Comparison of ENCODE assay signal across 19 cellular contexts in the genomic region with DNA sequence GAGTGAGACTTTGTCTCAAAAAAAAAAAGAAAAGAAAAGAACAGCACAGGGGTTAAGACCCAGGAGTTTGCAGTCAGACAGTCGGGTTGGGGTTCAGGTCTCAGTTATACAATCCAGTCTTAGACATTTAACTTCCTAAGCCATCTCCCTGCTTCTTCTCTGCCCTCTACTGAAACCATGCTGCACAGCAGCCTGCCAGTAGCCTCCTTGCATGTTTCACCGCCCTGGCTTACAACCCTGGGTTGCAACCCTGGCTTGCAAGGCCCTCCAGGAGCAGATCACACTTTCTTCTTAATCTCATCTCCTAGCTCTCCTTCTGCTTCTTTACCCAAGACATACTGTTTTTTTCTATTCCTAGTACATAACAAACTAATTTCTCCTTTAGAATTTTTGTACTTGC. TPM values are rescaled to one million over a fixed set of nuclear protein-coding genes. Genes with fewer than 3 reads are reported as not detected.
A peak's percentile ranks its signal among the peaks of the same experiment; 100 is the strongest.
DNase-seq lines count a peak whose midpoint lies in the region; ATAC-seq, FAIRE-seq and TF ChIP-seq lines count a peak whose summit lies in the region.
"Had no signal": no experiment of that assay in that cellular context is flagged by ENCODE, and none has a peak within 500 bp of the region (broad histone marks: within the 10 kb centered on the region; RNA-seq: fewer than 3 reads in every experiment).

No MANE protein-coding gene starts in this region.

- no peak for TF ChIP-seq EP300 in HepG2 (IDR thresholded peaks at IDR 0.05; ENCODE audit: low read depth in 2 of 2, low read length in 2 of 2)
- no peak for TF ChIP-seq EP300 in HepG2 (CRISPR knock-in tag; IDR thresholded peaks at IDR 0.05; ENCODE audit: borderline replicate concordance)

- H3K27me3 ChIP-seq in HepG2 (ENCODE audit: control insufficient read depth in 1 of 2, insufficient read depth in 2 of 2, low read length in 2 of 2), result no peaks in the 10 kb centered on the region
- H3K27me3 ChIP-seq: right lobe of liver, tibial nerve had no signal

- no peak for TF ChIP-seq RAD21 in HepG2 (CRISPR knock-in tag; IDR thresholded peaks at IDR 0.05)

- no peaks in the 10 kb centered on the region for H3K27me3 Mint-ChIP-seq in activated CD4-positive, alpha-beta T cell treated with anti-CD3 and anti-CD28 coated beads for 36 hours
- H3K27me3 Mint-ChIP-seq in activated naive CD8-positive, alpha-beta T cell treated with anti-CD3 and anti-CD28 coated beads, Interleukin-2, amount 10 ng/mL, durations not matched to agents 7 days and 5 days, result no peaks in the 10 kb centered on the region
- H3K27me3 Mint-ChIP-seq: central memory CD8-positive, alpha-beta T cell had no signal

- no peak for FAIRE-seq in HepG2 (lab: Jason Lieb, UNC)
- FAIRE-seq: endothelial cell of umbilical vein, GM19239 had no signal

- no peak overlapping the region for H3K4me2 ChIP-seq in HepG2 (ENCODE audit: low read depth, low read length)

- POLR2A ChIA-PET in activated CD4-positive, alpha-beta T cell treated with anti-CD3 and anti-CD28 coated beads for 36 hours (lab: Charles Lee), result no interaction called here
- POLR2A ChIA-PET in activated naive CD8-positive, alpha-beta T cell treated with anti-CD3 and anti-CD28 coated beads, Interleukin-2, amount 10 ng/mL, durations not matched to agents 7 days and 5 days (lab: Charles Lee), result interaction anchor here (1.3 kb wide), 1 partner anchor 37 kb away, joined by 3 read pairs; a partner anchor contains a TSS
- POLR2A ChIA-PET in HepG2 (lab: Yijun Ruan, JAX), result interaction anchor here (1.1 to 1.6 kb wide), 2 partner anchors 10 to 19 kb away, joined by 3 to 4 read pairs; a partner anchor contains a TSS

- H3K27ac Mint-ChIP-seq in activated CD4-positive, alpha-beta T cell treated with anti-CD3 and anti-CD28 coated beads for 36 hours, result peak overlapping the region; percentile 55
- peak overlapping the region; percentile 66 for H3K27ac Mint-ChIP-seq in activated naive CD8-positive, alpha-beta T cell treated with anti-CD3 and anti-CD28 coated beads, Interleukin-2, amount 10 ng/mL, durations not matched to agents 7 days and 5 days

- H3K4me3 ChIP-seq in HepG2 (replicated peaks in 1 of 3; ENCODE audit: insufficient read depth in 1 of 3, low read depth in 2 of 3, low read length in 3 of 3), result no peak overlapping the region
- H3K4me3 ChIP-seq: right lobe of liver, tibial nerve had no signal

- H3K9me3 Mint-ChIP-seq in activated CD4-positive, alpha-beta T cell treated with anti-CD3 and anti-CD28 coated beads for 36 hours (ENCODE audit: low read depth), result no peaks in the 10 kb centered on the region
- H3K9me3 Mint-ChIP-seq in activated naive CD8-positive, alpha-beta T cell treated with anti-CD3 and anti-CD28 coated beads, Interleukin-2, amount 10 ng/mL, durations not matched to agents 7 days and 5 days, result no peaks in the 10 kb centered on the region
- H3K9me3 Mint-ChIP-seq: central memory CD8-positive, alpha-beta T cell had no signal

- BruUV-seq in HepG2 (replicated peaks; lab: Mats Ljungman, UMichigan), result no TSS peak

- H3K4me3 Mint-ChIP-seq in activated CD4-positive, alpha-beta T cell treated with anti-CD3 and anti-CD28 coated beads for 36 hours, result no peak overlapping the region
- H3K4me3 Mint-ChIP-seq in activated naive CD8-positive, alpha-beta T cell treated with anti-CD3 and anti-CD28 coated beads, Interleukin-2, amount 10 ng/mL, durations not matched to agents 7 days and 5 days, result no peak overlapping the region
- H3K4me3 Mint-ChIP-seq: central memory CD8-positive, alpha-beta T cell had no signal

- H3K36me3 Mint-ChIP-seq in activated CD4-positive, alpha-beta T cell treated with anti-CD3 and anti-CD28 coated beads for 36 hours (ENCODE audit: low read depth), result peaks cover 52% of the 10 kb centered on the region
- peaks cover 31% of the 10 kb centered on the region for H3K36me3 Mint-ChIP-seq in activated naive CD8-positive, alpha-beta T cell treated with anti-CD3 and anti-CD28 coated beads, Interleukin-2, amount 10 ng/mL, durations not matched to agents 7 days and 5 days

- CTCF ChIA-PET in activated CD4-positive, alpha-beta T cell treated with anti-CD3 and anti-CD28 coated beads for 36 hours (lab: Charles Lee), result interaction anchor here (0.5 kb wide), 1 partner anchor 17 kb away, joined by 3 read pairs; no protein-coding TSS in a partner anchor
- CTCF ChIA-PET in HepG2 (lab: Yijun Ruan, JAX; ENCODE audit: low intra/inter-chr PET ratio, low total read pairs), result no interaction called here

- TF ChIP-seq POLR2A in HepG2 (IDR thresholded peaks at IDR 0.05; ENCODE audit: insufficient read depth in 1 of 2, low read depth in 2 of 2, low read length in 2 of 2), result 0 out of 4 replicates have a peak, but pooled peaks of 1 of the 2 experiments have one; percentile 20

- WGBS in HepG2 (ENCODE audit: low lambda C conversion rate), result 95% methylated on average over 2 of the region's 2 CpGs

- no peak for DNase-seq in activated CD4-positive, alpha-beta T cell treated with anti-CD3 and anti-CD28 coated beads for 36 hours
- DNase-seq in activated CD4-positive, alpha-beta T cell treated with anti-CD3 and anti-CD28 coated beads for 48 hours, result no peak
- DNase-seq in NAMALWA (ENCODE audit: low spot score) (peak; percentile 47), HepG2 (ENCODE audit: low spot score) (no peak), CD1c-positive myeloid dendritic cell (ENCODE audit: extremely low spot score) (no peak)
- DNase-seq in activated naive CD8-positive, alpha-beta T cell treated with anti-CD3 and anti-CD28 coated beads, Interleukin-2, amount 10 ng/mL, durations not matched to agents 7 days and 5 days, result no peak
- DNase-seq: activated CD8-positive, alpha-beta memory T cell treated with anti-CD3 and anti-CD28 coated beads, Interleukin-2, amount 50 U/mL, for 48 hours; COR-L47; GF-D8; glutamatergic neuron; mesenchymal stem cell; NCI-H1048; right lobe of liver had no signal

- H3K9ac ChIP-seq in HepG2 (ENCODE audit: insufficient read depth, low read depth, low read length), result no peak overlapping the region

- H3K4me1 Mint-ChIP-seq in activated CD4-positive, alpha-beta T cell treated with anti-CD3 and anti-CD28 coated beads for 36 hours, result peaks cover 6% of the 10 kb centered on the region
- peaks cover 4% of the 10 kb centered on the region for H3K4me1 Mint-ChIP-seq in activated naive CD8-positive, alpha-beta T cell treated with anti-CD3 and anti-CD28 coated beads, Interleukin-2, amount 10 ng/mL, durations not matched to agents 7 days and 5 days

- H2AFZ ChIP-seq in HepG2 (ENCODE audit: low read length), result no peak overlapping the region

- TF ChIP-seq CTCF in HepG2 (CRISPR knock-in tag; IDR thresholded peaks at IDR 0.05), result peak; percentile 17; the same call in 1 of the 2 replicates

- no peaks in the 10 kb centered on the region for H4K20me1 ChIP-seq in HepG2 (ENCODE audit: insufficient read depth, low read length)

- no peaks in the 10 kb centered on the region for H3K9me3 ChIP-seq in HepG2 (ENCODE audit: low read length)
- H3K9me3 ChIP-seq: right lobe of liver, tibial nerve had no signal

- H3K4me1 ChIP-seq in HepG2 (ENCODE audit: insufficient read depth, low read length), result peaks cover under 1% of the 10 kb centered on the region; the same call in 1 of the 2 replicates
- H3K4me1 ChIP-seq: right lobe of liver, tibial nerve had no signal

- peak; percentile 47 for ATAC-seq in activated CD4-positive, alpha-beta T cell treated with anti-CD3 and anti-CD28 coated beads for 36 hours
- peak; percentile 40 for ATAC-seq in activated naive CD8-positive, alpha-beta T cell treated with anti-CD3 and anti-CD28 coated beads, Interleukin-2, amount 10 ng/mL, durations not matched to agents 7 days and 5 days (ENCODE audit: low read depth)
- ATAC-seq in HepG2 (peak; percentile 27; the same call in 1 of the 3 replicates), HG02623 (IDR thresholded peaks at IDR 0.05; ENCODE audit: unreplicated experiment) (no peak), GM21367 (IDR thresholded peaks at IDR 0.05; ENCODE audit: unreplicated experiment) (no peak)

- intact Hi-C loops in activated CD4-positive, alpha-beta T cell treated with anti-CD3 and anti-CD28 coated beads for 36 hours (cut with DNase I, micrococcal nuclease), result no loop called here
- intact Hi-C loops in HepG2 (cut with micrococcal nuclease; ENCODE audit: unreplicated experiment), result no loop called here

- H3K27ac ChIP-seq in HepG2 (ENCODE audit: extremely low read length, insufficient read depth, low read length), result no peak overlapping the region
- H3K27ac ChIP-seq: right lobe of liver, tibial nerve had no signal

- in situ Hi-C loops in HepG2 (cut with HindIII; ENCODE audit: extremely low pct_ligation_motif_present, low pct_unique_long_range_greater_than_20kb), result no loop called here

- H3K36me3 ChIP-seq in HepG2 (replicated peaks in 1 of 2; ENCODE audit: control insufficient read depth in 1 of 2, insufficient read depth in 2 of 2, low read length in 2 of 2), result peaks cover 41 to 74% of the 10 kb centered on the region in 2 experiments

- no peaks in the 10 kb centered on the region for H3K79me2 ChIP-seq in HepG2 (ENCODE audit: insufficient read depth, low read length)

RNA-seq across cellular contexts. Expression of a gene that starts 5.9 kb away (rescaled TPM):
- 10 to 100 TPM; 48.7 to 57.5 TPM for total RNA-seq in activated CD4-positive, alpha-beta T cell treated with anti-CD3 and anti-CD28 coated beads for 36 hours
- 10 to 100 TPM; 76.1 to 87.0 TPM for total RNA-seq in activated naive CD8-positive, alpha-beta T cell treated with anti-CD3 and anti-CD28 coated beads, Interleukin-2, amount 10 ng/mL, durations not matched to agents 7 days and 5 days
- 8.4 and 21.3 TPM in 2 replicates for total RNA-seq in HepG2 (2016; rRNA removed; fragmentation: Illumina TruSeq; extraction: Trizol)
- total RNA-seq in HepG2 (2016; cell fraction: cytosol; rRNA removed; fragmentation: Illumina TruSeq; extraction: Trizol; ENCODE audit: low read depth), result 7.6 and 8.5 TPM in 2 replicates
- 7.2 and 20.6 TPM in 2 replicates for total RNA-seq in HepG2 (2016; cell fraction: insoluble cytoplasmic fraction; rRNA removed; fragmentation: Illumina TruSeq; extraction: Trizol)
- 12.5 and 15.3 TPM in 2 replicates for total RNA-seq in HepG2 (2016; cell fraction: membrane; rRNA removed; fragmentation: Illumina TruSeq; extraction: Trizol)
- 17.4 and 18.9 TPM in 2 replicates for total RNA-seq in HepG2 (2016; cell fraction: nucleus; rRNA removed; fragmentation: Illumina TruSeq; extraction: Trizol)
- 26.1 and 40.4 TPM in 2 replicates for polyA plus RNA-seq in HepG2 (2011; rRNA removed)
- 30.3 and 46.6 TPM in 2 replicates for polyA plus RNA-seq in HepG2 (2011; cell fraction: cytosol; rRNA removed)
- polyA plus RNA-seq in HepG2 (2011; cell fraction: nucleus; rRNA removed), result 51.0 and 53.9 TPM in 2 replicates
- 10.7 and 25.1 TPM in 2 replicates for polyA plus RNA-seq in HepG2 (2012)
- polyA plus RNA-seq in HepG2 (2016; cell fraction: cytosol; fragmentation: Illumina TruSeq; extraction: Trizol; ENCODE audit: low read depth), result 9.0 and 11.1 TPM in 2 replicates
- polyA plus RNA-seq in HepG2 (2016; cell fraction: insoluble cytoplasmic fraction; fragmentation: Illumina TruSeq; extraction: Trizol; ENCODE audit: low read depth), result 9.2 and 10.9 TPM in 2 replicates
- 12.7 and 14.3 TPM in 2 replicates for polyA plus RNA-seq in HepG2 (2016; cell fraction: membrane; fragmentation: Illumina TruSeq; extraction: Trizol; ENCODE audit: low read depth)
- 47.6 and 51.7 TPM in 2 replicates for polyA plus RNA-seq in HepG2 (2016; cell fraction: nucleus; fragmentation: Illumina TruSeq; extraction: Trizol; ENCODE audit: insufficient read depth, low read depth)
- 21.5 and 23.9 TPM in 2 replicates for polyA minus RNA-seq in HepG2 (2011; rRNA and poly(A)+ RNA removed; ENCODE audit: low replicate concordance)
- polyA minus RNA-seq in HepG2 (2011; cell fraction: cytosol; rRNA and poly(A)+ RNA removed), result 14.7 and 15.0 TPM in 2 replicates
- 4.8 and 5.2 TPM in 2 replicates for polyA minus RNA-seq in HepG2 (2011; cell fraction: nucleus; rRNA and poly(A)+ RNA removed)

RNA-seq across cellular contexts. Expression of a gene that starts 14.7 kb away (rescaled TPM):
- total RNA-seq in activated CD4-positive, alpha-beta T cell treated with anti-CD3 and anti-CD28 coated beads for 36 hours, result 1 to 10 TPM; 1.5 to 1.9 TPM
- total RNA-seq in activated naive CD8-positive, alpha-beta T cell treated with anti-CD3 and anti-CD28 coated beads, Interleukin-2, amount 10 ng/mL, durations not matched to agents 7 days and 5 days, result 1 to 10 TPM; 1.4 to 2.4 TPM
- total RNA-seq in HepG2 (2016; rRNA removed; fragmentation: Illumina TruSeq; extraction: Trizol), result 1.8 and 2.4 TPM in 2 replicates
- total RNA-seq in HepG2 (2016; cell fraction: cytosol; rRNA removed; fragmentation: Illumina TruSeq; extraction: Trizol; ENCODE audit: low read depth), result 2.8 and 4.2 TPM in 2 replicates
- 2.9 and 3.2 TPM in 2 replicates for total RNA-seq in HepG2 (2016; cell fraction: insoluble cytoplasmic fraction; rRNA removed; fragmentation: Illumina TruSeq; extraction: Trizol)
- total RNA-seq in HepG2 (2016; cell fraction: membrane; rRNA removed; fragmentation: Illumina TruSeq; extraction: Trizol), result 2.5 and 3.7 TPM in 2 replicates
- total RNA-seq in HepG2 (2016; cell fraction: nucleus; rRNA removed; fragmentation: Illumina TruSeq; extraction: Trizol), result 1.0 and 2.0 TPM in 2 replicates
- polyA plus RNA-seq in HepG2 (2011; rRNA removed), result 1.2 and 1.6 TPM in 2 replicates
- 1.3 and 1.4 TPM in 2 replicates for polyA plus RNA-seq in HepG2 (2011; cell fraction: cytosol; rRNA removed)
- polyA plus RNA-seq in HepG2 (2011; cell fraction: nucleus; rRNA removed), result 1.5 and 1.6 TPM in 2 replicates
- polyA plus RNA-seq in HepG2 (2012), result 1.0 and 1.8 TPM in 2 replicates
- polyA plus RNA-seq in HepG2 (2016; cell fraction: cytosol; fragmentation: Illumina TruSeq; extraction: Trizol; ENCODE audit: low read depth), result 3.0 and 3.4 TPM in 2 replicates
- polyA plus RNA-seq in HepG2 (2016; cell fraction: insoluble cytoplasmic fraction; fragmentation: Illumina TruSeq; extraction: Trizol; ENCODE audit: low read depth), result 1.7 and 1.9 TPM in 2 replicates
- 4.9 and 5.0 TPM in 2 replicates for polyA plus RNA-seq in HepG2 (2016; cell fraction: membrane; fragmentation: Illumina TruSeq; extraction: Trizol; ENCODE audit: low read depth)
- polyA plus RNA-seq in HepG2 (2016; cell fraction: nucleus; fragmentation: Illumina TruSeq; extraction: Trizol; ENCODE audit: insufficient read depth, low read depth), result 1.8 and 3.1 TPM in 2 replicates
- polyA minus RNA-seq in HepG2 (2011; rRNA and poly(A)+ RNA removed; ENCODE audit: low replicate concordance), result 0.92 and 3.5 TPM in 2 replicates
- polyA minus RNA-seq in HepG2 (2011; cell fraction: cytosol; rRNA and poly(A)+ RNA removed), result not detected in 2 replicates
- 0.39 TPM in 1 of 2 replicates, not detected in the other for polyA minus RNA-seq in HepG2 (2011; cell fraction: nucleus; rRNA and poly(A)+ RNA removed)

RNA-seq across cellular contexts. Expression of a gene that starts 15.1 kb away (rescaled TPM):
- total RNA-seq in activated CD4-positive, alpha-beta T cell treated with anti-CD3 and anti-CD28 coated beads for 36 hours, result 100 to 1,000 TPM; 101 to 112 TPM
- total RNA-seq in activated naive CD8-positive, alpha-beta T cell treated with anti-CD3 and anti-CD28 coated beads, Interleukin-2, amount 10 ng/mL, durations not matched to agents 7 days and 5 days, result 100 to 1,000 TPM; 183 to 185 TPM
- 4.6 and 10.6 TPM in 2 replicates for total RNA-seq in HepG2 (2016; rRNA removed; fragmentation: Illumina TruSeq; extraction: Trizol)
- total RNA-seq in HepG2 (2016; cell fraction: cytosol; rRNA removed; fragmentation: Illumina TruSeq; extraction: Trizol; ENCODE audit: low read depth), result 5.0 and 5.5 TPM in 2 replicates
- 4.2 and 9.0 TPM in 2 replicates for total RNA-seq in HepG2 (2016; cell fraction: insoluble cytoplasmic fraction; rRNA removed; fragmentation: Illumina TruSeq; extraction: Trizol)
- 4.8 and 7.0 TPM in 2 replicates for total RNA-seq in HepG2 (2016; cell fraction: membrane; rRNA removed; fragmentation: Illumina TruSeq; extraction: Trizol)
- 9.2 and 9.5 TPM in 2 replicates for total RNA-seq in HepG2 (2016; cell fraction: nucleus; rRNA removed; fragmentation: Illumina TruSeq; extraction: Trizol)
- 12.3 and 16.6 TPM in 2 replicates for polyA plus RNA-seq in HepG2 (2011; rRNA removed)
- 7.8 and 7.9 TPM in 2 replicates for polyA plus RNA-seq in HepG2 (2011; cell fraction: cytosol; rRNA removed)
- polyA plus RNA-seq in HepG2 (2011; cell fraction: nucleus; rRNA removed), result 105 and 119 TPM in 2 replicates
- 14.9 and 16.7 TPM in 2 replicates for polyA plus RNA-seq in HepG2 (2012)
- polyA plus RNA-seq in HepG2 (2016; cell fraction: cytosol; fragmentation: Illumina TruSeq; extraction: Trizol; ENCODE audit: low read depth), result 1.3 and 2.0 TPM in 2 replicates
- 6.5 and 7.1 TPM in 2 replicates for polyA plus RNA-seq in HepG2 (2016; cell fraction: insoluble cytoplasmic fraction; fragmentation: Illumina TruSeq; extraction: Trizol; ENCODE audit: low read depth)
- polyA plus RNA-seq in HepG2 (2016; cell fraction: membrane; fragmentation: Illumina TruSeq; extraction: Trizol; ENCODE audit: low read depth), result 2.2 and 2.5 TPM in 2 replicates
- 33.3 and 38.2 TPM in 2 replicates for polyA plus RNA-seq in HepG2 (2016; cell fraction: nucleus; fragmentation: Illumina TruSeq; extraction: Trizol; ENCODE audit: insufficient read depth, low read depth)
- polyA minus RNA-seq in HepG2 (2011; rRNA and poly(A)+ RNA removed; ENCODE audit: low replicate concordance), result 14.6 and 43.9 TPM in 2 replicates
- 3.8 and 6.3 TPM in 2 replicates for polyA minus RNA-seq in HepG2 (2011; cell fraction: cytosol; rRNA and poly(A)+ RNA removed)
- polyA minus RNA-seq in HepG2 (2011; cell fraction: nucleus; rRNA and poly(A)+ RNA removed), result 11.2 and 14.0 TPM in 2 replicates

RNA-seq across cellular contexts. Expression of a gene that starts 18.7 kb away (rescaled TPM):
- 100 to 1,000 TPM; 208 to 218 TPM for total RNA-seq in activated CD4-positive, alpha-beta T cell treated with anti-CD3 and anti-CD28 coated beads for 36 hours
- total RNA-seq in activated naive CD8-positive, alpha-beta T cell treated with anti-CD3 and anti-CD28 coated beads, Interleukin-2, amount 10 ng/mL, durations not matched to agents 7 days and 5 days, result 100 to 1,000 TPM; 291 to 300 TPM
- 50.8 and 99.5 TPM in 2 replicates for total RNA-seq in HepG2 (2016; rRNA removed; fragmentation: Illumina TruSeq; extraction: Trizol)
- total RNA-seq in HepG2 (2016; cell fraction: cytosol; rRNA removed; fragmentation: Illumina TruSeq; extraction: Trizol; ENCODE audit: low read depth), result 18.3 and 19.8 TPM in 2 replicates
- 46.6 and 104 TPM in 2 replicates for total RNA-seq in HepG2 (2016; cell fraction: insoluble cytoplasmic fraction; rRNA removed; fragmentation: Illumina TruSeq; extraction: Trizol)
- total RNA-seq in HepG2 (2016; cell fraction: membrane; rRNA removed; fragmentation: Illumina TruSeq; extraction: Trizol), result 21.5 and 23.9 TPM in 2 replicates
- total RNA-seq in HepG2 (2016; cell fraction: nucleus; rRNA removed; fragmentation: Illumina TruSeq; extraction: Trizol), result 119 and 139 TPM in 2 replicates
- 234 and 251 TPM in 2 replicates for polyA plus RNA-seq in HepG2 (2011; rRNA removed)
- 182 and 204 TPM in 2 replicates for polyA plus RNA-seq in HepG2 (2011; cell fraction: cytosol; rRNA removed)
- polyA plus RNA-seq in HepG2 (2011; cell fraction: nucleus; rRNA removed), result 334 and 348 TPM in 2 replicates
- polyA plus RNA-seq in HepG2 (2012), result 166 and 170 TPM in 2 replicates
- polyA plus RNA-seq in HepG2 (2016; cell fraction: cytosol; fragmentation: Illumina TruSeq; extraction: Trizol; ENCODE audit: low read depth), result 8.2 and 9.2 TPM in 2 replicates
- 45.4 and 52.0 TPM in 2 replicates for polyA plus RNA-seq in HepG2 (2016; cell fraction: insoluble cytoplasmic fraction; fragmentation: Illumina TruSeq; extraction: Trizol; ENCODE audit: low read depth)
- polyA plus RNA-seq in HepG2 (2016; cell fraction: membrane; fragmentation: Illumina TruSeq; extraction: Trizol; ENCODE audit: low read depth), result 16.1 and 19.6 TPM in 2 replicates
- 244 and 254 TPM in 2 replicates for polyA plus RNA-seq in HepG2 (2016; cell fraction: nucleus; fragmentation: Illumina TruSeq; extraction: Trizol; ENCODE audit: insufficient read depth, low read depth)
- polyA minus RNA-seq in HepG2 (2011; rRNA and poly(A)+ RNA removed; ENCODE audit: low replicate concordance), result 322 and 641 TPM in 2 replicates
- 125 and 143 TPM in 2 replicates for polyA minus RNA-seq in HepG2 (2011; cell fraction: cytosol; rRNA and poly(A)+ RNA removed)
- 121 and 126 TPM in 2 replicates for polyA minus RNA-seq in HepG2 (2011; cell fraction: nucleus; rRNA and poly(A)+ RNA removed)

RNA-seq across cellular contexts. Expression of a gene that starts 25.4 kb away (rescaled TPM):
- total RNA-seq in activated CD4-positive, alpha-beta T cell treated with anti-CD3 and anti-CD28 coated beads for 36 hours, result 10 to 100 TPM; 26.0 to 29.9 TPM
- total RNA-seq in activated naive CD8-positive, alpha-beta T cell treated with anti-CD3 and anti-CD28 coated beads, Interleukin-2, amount 10 ng/mL, durations not matched to agents 7 days and 5 days, result 10 to 100 TPM; 30.1 to 30.2 TPM
- total RNA-seq in HepG2 (2016; rRNA removed; fragmentation: Illumina TruSeq; extraction: Trizol), result 11.3 and 13.2 TPM in 2 replicates
- total RNA-seq in HepG2 (2016; cell fraction: cytosol; rRNA removed; fragmentation: Illumina TruSeq; extraction: Trizol; ENCODE audit: low read depth), result 1.1 TPM in 2 replicates
- 11.6 and 12.7 TPM in 2 replicates for total RNA-seq in HepG2 (2016; cell fraction: insoluble cytoplasmic fraction; rRNA removed; fragmentation: Illumina TruSeq; extraction: Trizol)
- 4.6 and 5.3 TPM in 2 replicates for total RNA-seq in HepG2 (2016; cell fraction: membrane; rRNA removed; fragmentation: Illumina TruSeq; extraction: Trizol)
- 5.4 and 7.6 TPM in 2 replicates for total RNA-seq in HepG2 (2016; cell fraction: nucleus; rRNA removed; fragmentation: Illumina TruSeq; extraction: Trizol)
- 5.7 and 7.8 TPM in 2 replicates for polyA plus RNA-seq in HepG2 (2011; rRNA removed)
- 5.2 and 5.9 TPM in 2 replicates for polyA plus RNA-seq in HepG2 (2011; cell fraction: cytosol; rRNA removed)
- 6.3 and 6.9 TPM in 2 replicates for polyA plus RNA-seq in HepG2 (2011; cell fraction: nucleus; rRNA removed)
- 5.8 and 6.4 TPM in 2 replicates for polyA plus RNA-seq in HepG2 (2012)
- polyA plus RNA-seq in HepG2 (2016; cell fraction: cytosol; fragmentation: Illumina TruSeq; extraction: Trizol; ENCODE audit: low read depth), result 0.68 and 0.79 TPM in 2 replicates
- polyA plus RNA-seq in HepG2 (2016; cell fraction: insoluble cytoplasmic fraction; fragmentation: Illumina TruSeq; extraction: Trizol; ENCODE audit: low read depth), result 7.9 and 10.2 TPM in 2 replicates
- polyA plus RNA-seq in HepG2 (2016; cell fraction: membrane; fragmentation: Illumina TruSeq; extraction: Trizol; ENCODE audit: low read depth), result 1.6 and 2.0 TPM in 2 replicates
- polyA plus RNA-seq in HepG2 (2016; cell fraction: nucleus; fragmentation: Illumina TruSeq; extraction: Trizol; ENCODE audit: insufficient read depth, low read depth), result 5.0 and 5.2 TPM in 2 replicates
- 27.9 and 57.6 TPM in 2 replicates for polyA minus RNA-seq in HepG2 (2011; rRNA and poly(A)+ RNA removed; ENCODE audit: low replicate concordance)
- 3.9 and 5.6 TPM in 2 replicates for polyA minus RNA-seq in HepG2 (2011; cell fraction: cytosol; rRNA and poly(A)+ RNA removed)
- polyA minus RNA-seq in HepG2 (2011; cell fraction: nucleus; rRNA and poly(A)+ RNA removed), result 7.6 and 8.6 TPM in 2 replicates

Comparison
In these comparisons a context has a peak if more than half of its experiments do, and no peak if none do; other contexts are left out.
1. ATAC-seq: peak in activated CD4-positive, alpha-beta T cell treated with anti-CD3 and anti-CD28 coated beads for 36 hours (single experiment), activated naive CD8-positive, alpha-beta T cell treated with anti-CD3 and anti-CD28 coated beads, Interleukin-2, amount 10 ng/mL, durations not matched to agents 7 days and 5 days (single experiment) and HepG2 (single experiment); none in HG02623 (single experiment) and GM21367 (single experiment).